Comparison of ENCODE assay signal across 1 cellular context in genomic region chr21:41765393-41765950, GRCh38.
TF ChIP-seq lines count a peak whose summit lies in the region.

No MANE protein-coding gene starts in this region.

TF ChIP-seq in SK-N-SH, 30 proteins besides CTCF, POLR2A, EP300 and RAD21 (continued from another document):
- no peak for TF ChIP-seq MAX (IDR thresholded peaks at IDR 0.05; ENCODE audit: low read depth)
- no peak for TF ChIP-seq EZH2phosphoT487 (IDR thresholded peaks at IDR 0.05; ENCODE audit: borderline replicate concordance, low read depth)
- TF ChIP-seq GABPA (IDR thresholded peaks at IDR 0.05; ENCODE audit: low read depth), result no peak
- no peak for TF ChIP-seq NRF1 (IDR thresholded peaks at IDR 0.05; ENCODE audit: low read depth, low read length)
- no peak for TF ChIP-seq IRF3 (IDR thresholded peaks at IDR 0.05; ENCODE audit: low read depth, low read length)
- no peak for TF ChIP-seq SMC3 (IDR thresholded peaks at IDR 0.05; ENCODE audit: low read depth, low read length)
TF ChIP-seq in SK-N-SH: peak in this region for 0.
